ENCODE assay signal across 8 cellular contexts in genomic region chr7:32942783-32943653, GRCh38. TPM values are rescaled to one million over a fixed set of nuclear protein-coding genes. Genes with fewer than 3 reads are reported as not detected.
DNase-seq lines count a peak whose midpoint lies in the region; ATAC-seq and TF ChIP-seq lines count a peak whose summit lies in the region.

No MANE protein-coding gene starts in this region.

- peak overlapping the region; percentile 82 for H3K4me2 ChIP-seq in OCI-LY3 (ENCODE audit: low read length)

- H3K36me3 ChIP-seq in OCI-LY3 (replicated peaks; ENCODE audit: low read depth, low read length) (no peaks in the 10 kb centered on the region), muscle layer of colon (ENCODE audit: insufficient read depth, low read length) (no peaks in the 10 kb centered on the region)

- H3K4me1 Mint-ChIP-seq in Calu3 (ENCODE audit: low read depth, unreplicated experiment) = peaks cover 22% of the 10 kb centered on the region
- H3K4me1 Mint-ChIP-seq in activated T-cell treated with anti-CD3 and anti-CD28 coated beads, Interleukin-2, amount 50 U/mL, for 24 hours (ENCODE audit: low read depth) = peaks cover 11% of the 10 kb centered on the region

- CTCF ChIA-PET in Calu3 (lab: Charles Lee) = interaction anchor here (0.8 to 2.2 kb wide), 6 partner anchors 52 to 178 kb away, joined by 3 to 17 read pairs (median 4); partner anchors contain the start of gene NT5C3A

- H3K27ac Mint-ChIP-seq in Calu3 (ENCODE audit: unreplicated experiment) = no peak overlapping the region
- no peak overlapping the region for H3K27ac Mint-ChIP-seq in activated T-cell treated with anti-CD3 and anti-CD28 coated beads, Interleukin-2, amount 50 U/mL, for 24 hours

- DNase-seq in Calu3 (peak; percentile 94), GM20000 (ENCODE audit: low spot score) (peak; percentile 93), HPDE6-E6E7 (ENCODE audit: extremely low spot score) (peak; percentile 81)
- DNase-seq in activated T-cell treated with anti-CD3 and anti-CD28 coated beads, Interleukin-2, amount 50 U/mL, for 24 hours = peak; percentile 81
- DNase-seq in stimulated activated CD8-positive, alpha-beta memory T cell treated with anti-CD3 and anti-CD28 coated beads, Interleukin-7, amount 100 ng/mL, for 4 hours (ENCODE audit: low read depth in 2 of 2) = peak; percentile 8 to 57

- ATAC-seq in esophagus mucosa = peak; percentile 96

- peaks cover 21% of the 10 kb centered on the region for H3K36me3 Mint-ChIP-seq in Calu3 (ENCODE audit: insufficient read depth, unreplicated experiment)
- H3K36me3 Mint-ChIP-seq in activated T-cell treated with anti-CD3 and anti-CD28 coated beads, Interleukin-2, amount 50 U/mL, for 24 hours (ENCODE audit: low read depth) = peaks cover 3% of the 10 kb centered on the region

- no TSS peak for BruUV-seq in Calu3 (replicated peaks; lab: Mats Ljungman, UMichigan)

- H2AFZ ChIP-seq in OCI-LY3 (ENCODE audit: low read depth, low read length) = peak overlapping the region; percentile 84

- intact Hi-C loops in Calu3 (cut with micrococcal nuclease; ENCODE audit: unreplicated experiment) = loop anchor here (2.0 to 5.0 kb wide), 3 partner anchors 50 to 164 kb away; partner anchors contain the start of gene RP9

- peak overlapping the region; percentile 90 for H3K9ac ChIP-seq in OCI-LY3 (ENCODE audit: low read length)
- H3K9ac ChIP-seq in muscle layer of colon (ENCODE audit: low read length) = peak overlapping the region; percentile 69

- TF ChIP-seq CTCF in Calu3 (IDR thresholded peaks at IDR 0.05; ENCODE audit: unreplicated experiment) (peak; percentile 68), GM20000 (IDR thresholded peaks at IDR 0.05; ENCODE audit: extremely low read depth, missing control alignments) (peak; percentile 59), OCI-LY3 (IDR thresholded peaks at IDR 0.05; ENCODE audit: low read depth, low read length) (peak; percentile 48)

- H3K27me3 ChIP-seq in OCI-LY3 (ENCODE audit: low read depth, low read length) (no peaks in the 10 kb centered on the region), muscle layer of colon (ENCODE audit: control insufficient read depth in 1 of 2, insufficient read depth in 2 of 2, low read length in 2 of 2) (no peaks in the 10 kb centered on the region)

- H3K79me2 ChIP-seq in OCI-LY3 (ENCODE audit: low read length) = peaks cover 14% of the 10 kb centered on the region; the same call in 1 of the 2 replicates

- no peaks in the 10 kb centered on the region for H3K27me3 Mint-ChIP-seq in Calu3 (ENCODE audit: unreplicated experiment)
- H3K27me3 Mint-ChIP-seq in activated T-cell treated with anti-CD3 and anti-CD28 coated beads, Interleukin-2, amount 50 U/mL, for 24 hours = peaks cover 20% of the 10 kb centered on the region

- H3K27ac ChIP-seq in OCI-LY3 (ENCODE audit: low read length) = peak overlapping the region; percentile 69
- H3K27ac ChIP-seq in muscle layer of colon (ENCODE audit: low read depth, low read length) = peak overlapping the region; percentile 94

- H3K9me3 Mint-ChIP-seq in Calu3 (ENCODE audit: low read depth, unreplicated experiment) = peaks cover 7% of the 10 kb centered on the region
- H3K9me3 Mint-ChIP-seq in activated T-cell treated with anti-CD3 and anti-CD28 coated beads, Interleukin-2, amount 50 U/mL, for 24 hours = peaks cover 6% of the 10 kb centered on the region

- no peaks in the 10 kb centered on the region for H4K20me1 ChIP-seq in OCI-LY3 (ENCODE audit: insufficient read depth, low read length)

- H3K9me3 ChIP-seq in OCI-LY3 (ENCODE audit: insufficient read depth, low read length) = peaks cover 5% of the 10 kb centered on the region; the same call in 1 of the 2 replicates
- H3K9me3 ChIP-seq in muscle layer of colon (ENCODE audit: low read length) = no peaks in the 10 kb centered on the region

- H3K4me3 ChIP-seq in OCI-LY3 (ENCODE audit: low read length) (peak overlapping the region; percentile 97), muscle layer of colon (ENCODE audit: low read depth in 1 of 2, low read length in 2 of 2) (peak overlapping the region; percentile 92 to 93)

- peak overlapping the region; percentile 91 for H3K4me3 Mint-ChIP-seq in Calu3 (ENCODE audit: low read depth, unreplicated experiment)
- peak overlapping the region; percentile 82 for H3K4me3 Mint-ChIP-seq in activated T-cell treated with anti-CD3 and anti-CD28 coated beads, Interleukin-2, amount 50 U/mL, for 24 hours

- H3K4me1 ChIP-seq in OCI-LY3 (ENCODE audit: low read length) = peaks cover 6% of the 10 kb centered on the region; the same call in 1 of the 2 replicates
- H3K4me1 ChIP-seq in muscle layer of colon (ENCODE audit: insufficient read depth, low read length) = peaks cover 29% of the 10 kb centered on the region

RNA-seq across cellular contexts. Expression of gene FKBP9, which starts 14.2 kb away (rescaled TPM):
- total RNA-seq in Calu3 (2022) (124 and 160 TPM in 2 replicates), esophagus mucosa (62.9 TPM)

RNA-seq across cellular contexts. Expression of gene KBTBD2, which starts 51.5 kb away (rescaled TPM):
- total RNA-seq in Calu3 (2022) = 54.2 and 58.7 TPM in 2 replicates
- 15.3 TPM for total RNA-seq in esophagus mucosa

Comparison
In these comparisons a context has a peak if more than half of its experiments do, and no peak if none do; other contexts are left out.
1. Peak in every context shown above with its lines: DNase-seq, ATAC-seq, H3K4me3 ChIP-seq and H3K27ac ChIP-seq.
2. DNase-seq: peak in every context shown above with its lines; median percentile 94 in Calu3; 93 in GM20000; 81 in HPDE6-E6E7; 81 in activated T-cell treated with anti-CD3 and anti-CD28 coated beads, Interleukin-2, amount 50 U/mL, for 24 hours; 32 in stimulated activated CD8-positive, alpha-beta memory T cell treated with anti-CD3 and anti-CD28 coated beads, Interleukin-7, amount 100 ng/mL, for 4 hours.